Comparison of ENCODE assay signal across 11 cellular contexts in the genomic region with DNA sequence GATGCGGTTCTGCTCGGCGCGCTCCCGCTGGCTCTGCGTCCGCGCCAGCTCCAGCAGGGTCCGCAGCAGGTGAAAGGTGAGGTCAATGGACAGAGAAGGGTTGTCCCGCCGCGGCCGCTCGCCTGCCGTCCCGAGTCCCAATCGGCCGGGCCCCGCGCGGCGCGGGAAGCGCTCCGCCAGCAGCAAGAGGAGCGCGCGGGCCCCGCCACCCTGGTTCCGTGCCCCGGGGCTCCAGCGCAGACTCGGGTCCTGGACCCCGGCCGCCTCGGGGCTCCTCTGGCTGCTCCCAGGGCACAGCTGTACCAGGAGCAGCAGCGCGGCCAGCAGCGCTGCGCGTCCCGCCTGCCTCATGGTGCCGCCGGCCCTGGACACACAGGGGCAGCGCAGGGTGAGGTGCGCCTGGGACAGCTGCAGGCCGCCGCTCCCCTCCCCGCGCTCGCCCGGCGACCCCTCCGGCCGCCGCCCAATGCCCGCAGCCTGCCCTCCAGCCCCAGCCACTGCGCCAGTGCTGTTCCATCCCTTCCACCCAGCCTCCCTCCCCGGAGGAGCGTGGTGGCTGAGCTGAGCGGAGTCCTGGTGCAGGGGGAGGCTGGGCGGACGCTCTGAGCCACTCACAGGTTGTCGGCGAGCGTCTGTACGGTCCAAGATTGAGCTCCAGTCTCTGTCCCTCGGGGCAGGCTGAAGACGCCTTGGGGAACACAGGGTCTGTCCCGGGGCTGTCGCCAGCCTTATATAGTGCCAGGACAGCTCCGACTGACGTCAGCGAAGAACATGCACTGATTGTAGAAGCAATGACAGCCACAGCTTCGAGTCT. TPM values are rescaled to one million over a fixed set of nuclear protein-coding genes. Genes with fewer than 3 reads are reported as not detected.
DNase-seq lines count a peak whose midpoint lies in the region; ATAC-seq and TF ChIP-seq lines count a peak whose summit lies in the region.
"Had no signal": no experiment of that assay in that cellular context is flagged by ENCODE, and none has a peak within 500 bp of the region (broad histone marks: within the 10 kb centered on the region; RNA-seq: fewer than 3 reads in every experiment).

No MANE protein-coding gene starts in this region.

- no peak overlapping the region for H2BK15ac ChIP-seq in H9 (ENCODE audit: low read depth, low read length)

- WGBS in H9 (ENCODE audit: extremely low coverage, insufficient read length, low lambda C conversion rate), result no CpG with 5 or more reads among the region's 75 CpGs

- no peak overlapping the region for H2BK120ac ChIP-seq in H9 (ENCODE audit: low read depth, low read length, poor library complexity, severe bottlenecking)

- no peak overlapping the region for H3K27ac ChIP-seq in H9 (ENCODE audit: insufficient read length, low read depth, low read length)
- no peak overlapping the region for H3K27ac ChIP-seq in MM.1S (ENCODE audit: low read length)
- H3K27ac ChIP-seq: KMS-11 had no signal

- H3K4me1 ChIP-seq in H9 (ENCODE audit: insufficient read depth, low read length) (no peaks in the 10 kb centered on the region), mucosa of descending colon (ENCODE audit: low read depth) (peaks cover 13% of the 10 kb centered on the region), MM.1S (ENCODE audit: low read length) (no peaks in the 10 kb centered on the region)

- H3K9me2 ChIP-seq in MM.1S (replicated peaks; ENCODE audit: insufficient read depth, low read length), result no peaks in the 10 kb centered on the region

- DNase-seq in H9 (no peak), cerebellum (ENCODE audit: low spot score) (peak; percentile 20), mucosa of descending colon (no peak), MM.1S (no peak), HCEC 1CT (no peak)
- DNase-seq: stimulated activated CD4-positive, alpha-beta T cell treated with anti-CD3 and anti-CD28 coated beads, Interleukin-12 subunit alpha, Interleukin-12 subunit beta, amount 100 ng/mL, for 4 hours had no signal

- intact Hi-C loops in mucosa of descending colon (cut with DNase I, micrococcal nuclease), result no loop called here

- peaks cover 9% of the 10 kb centered on the region for H3K23me2 ChIP-seq in H9 (ENCODE audit: insufficient read length, low read depth, low read length, poor library complexity, severe bottlenecking)

- peaks cover 3 to 8% of the 10 kb centered on the region in 2 experiments for H3K4me1 Mint-ChIP-seq in H9

- H3K4me3 ChIP-seq in mucosa of descending colon (no peak overlapping the region), MM.1S (ENCODE audit: low read length) (no peak overlapping the region)

- H3K4me3 Mint-ChIP-seq in H9, result peak overlapping the region; percentile 36 to 64

- H3K9me3 ChIP-seq in H9 (ENCODE audit: control insufficient read depth, low read depth, low read length) (no peaks in the 10 kb centered on the region), mucosa of descending colon (no peaks in the 10 kb centered on the region), MM.1S (replicated peaks; ENCODE audit: insufficient read depth, low read length) (no peaks in the 10 kb centered on the region)

- H2AFZ ChIP-seq in H9 (ENCODE audit: low read length), result no peak overlapping the region
- no peak overlapping the region for H2AFZ ChIP-seq in MM.1S (ENCODE audit: low read length)

- TF ChIP-seq CTCF in H9 (conservative IDR thresholded peaks at IDR 0.05) (no peak), mucosa of descending colon (IDR thresholded peaks at IDR 0.05) (no peak), MM.1S (IDR thresholded peaks at IDR 0.05; ENCODE audit: low read length) (no peak)

- peaks cover 52% of the 10 kb centered on the region for H3K27me3 Mint-ChIP-seq in H9 (ENCODE audit: low read depth)

- H3K36me3 ChIP-seq in mucosa of descending colon (ENCODE audit: low read depth) (no peaks in the 10 kb centered on the region), MM.1S (replicated peaks; ENCODE audit: insufficient read depth, low read length) (no peaks in the 10 kb centered on the region)

- H2BK5ac ChIP-seq in H9 (ENCODE audit: insufficient read length, low read length), result no peak overlapping the region

- H3K18ac ChIP-seq in H9 (ENCODE audit: insufficient read length, low read depth, low read length), result no peak overlapping the region

- H3K4me2 ChIP-seq in H9 (ENCODE audit: insufficient read depth, insufficient read length, low read length) (peak overlapping the region; percentile 34), MM.1S (ENCODE audit: low read depth, low read length) (no peak overlapping the region)
- H3K4me2 ChIP-seq: KMS-11 had no signal

- no peak overlapping the region for H2BK12ac ChIP-seq in H9 (ENCODE audit: insufficient read length, low read depth, low read length)

- no peak overlapping the region for H3K27ac Mint-ChIP-seq in H9

- peaks cover 9 to 12% (median 10%) of the 10 kb centered on the region in 3 experiments; a peak in 6 of 7 replicates for H3K36me3 Mint-ChIP-seq in H9 (ENCODE audit: insufficient read depth in 1 of 3, low read depth in 3 of 3)

- no peak overlapping the region for H3K56ac ChIP-seq in H9 (ENCODE audit: insufficient read length, low read depth, low read length)

- H3K9me3 Mint-ChIP-seq in H9, result no peaks in the 10 kb centered on the region

- H3K79me2 ChIP-seq in H9 (ENCODE audit: insufficient read depth, low read length) (no peaks in the 10 kb centered on the region), MM.1S (ENCODE audit: low read length) (no peaks in the 10 kb centered on the region)

- no peaks in the 10 kb centered on the region for H3K79me1 ChIP-seq in H9 (ENCODE audit: insufficient read depth, low read depth, low read length, poor library complexity, severe bottlenecking)

- no peak overlapping the region for H3K4ac ChIP-seq in H9 (ENCODE audit: low read depth, low read length)

- ATAC-seq in mucosa of descending colon (peak; percentile 23), GM19395 (IDR thresholded peaks at IDR 0.05; ENCODE audit: unreplicated experiment) (no peak)

- no peak overlapping the region for H2BK20ac ChIP-seq in H9 (ENCODE audit: low read depth, low read length, poor library complexity, severe bottlenecking)

- H3K27me3 ChIP-seq in H9 (ENCODE audit: insufficient read depth, low read length), result peaks cover 21% of the 10 kb centered on the region
- no peaks in the 10 kb centered on the region for H3K27me3 ChIP-seq in MM.1S (replicated peaks; ENCODE audit: insufficient read depth, low read length)

- H4K5ac ChIP-seq in H9 (ENCODE audit: insufficient read length, low read depth, low read length), result no peak overlapping the region

- H4K20me1 ChIP-seq in H9 (ENCODE audit: control insufficient read depth, insufficient read depth, insufficient read length) (no peaks in the 10 kb centered on the region), MM.1S (ENCODE audit: insufficient read depth, low read length) (no peaks in the 10 kb centered on the region)

- H2AK5ac ChIP-seq in H9 (ENCODE audit: insufficient read length, low read length), result no peak overlapping the region

- H3K14ac ChIP-seq in H9 (ENCODE audit: insufficient read depth, low read length), result no peak overlapping the region

- no peak overlapping the region for H4K91ac ChIP-seq in H9 (ENCODE audit: insufficient read length, low read depth, low read length)

- H3K9ac ChIP-seq in H9 (ENCODE audit: extremely low read depth, insufficient read length, low read length) (no peak overlapping the region), MM.1S (ENCODE audit: low read length) (no peak overlapping the region)
- H3K9ac ChIP-seq: KMS-11 had no signal

- H3F3A ChIP-seq in MM.1S (ENCODE audit: insufficient read depth, low read length), result no peaks in the 10 kb centered on the region

- no peak overlapping the region for H3T11ph ChIP-seq in H9 (ENCODE audit: low read length)

- no peak overlapping the region for H3K23ac ChIP-seq in H9 (ENCODE audit: insufficient read length, low read depth, low read length)

- no peak overlapping the region for H4K8ac ChIP-seq in H9 (replicated peaks; ENCODE audit: insufficient read length, low read depth, low read length)

RNA-seq across cellular contexts. Expression of a gene that starts 0.5 kb away (rescaled TPM):
- total RNA-seq in H9 (2021) (0.77 and 1.5 TPM in 2 replicates), cerebellum (1.2 TPM), mucosa of descending colon (1 to 10 TPM in 1 of 3 donors, under 1 TPM in 2; 0.52 to 1.2 (median 0.92) TPM)

RNA-seq across cellular contexts. Expression of a gene that starts 15.1 kb away (rescaled TPM):
- total RNA-seq in H9 (2021) (55.4 and 59.4 TPM in 2 replicates), cerebellum (60.4 TPM), mucosa of descending colon (10 to 100 TPM; 39.5 to 49.0 (median 41.9) TPM)

RNA-seq across cellular contexts. Expression of a gene that starts 25.5 kb away (rescaled TPM):
- 4.6 and 5.0 TPM in 2 replicates for total RNA-seq in H9 (2021)
- 1.2 TPM for total RNA-seq in cerebellum
- total RNA-seq in mucosa of descending colon, result under 1 TPM in 1 of 3 donors, not detected in 2; 0.43 TPM
- total RNA-seq: bronchial epithelial cell had no signal

RNA-seq across cellular contexts. Expression of a gene that starts 32.5 kb away (rescaled TPM):
- total RNA-seq in H9 (2021) (0.37 and 0.44 TPM in 2 replicates), cerebellum (1.3 TPM), mucosa of descending colon (under 1 TPM in 1 of 3 donors, not detected in 2; 0.47 TPM)
- total RNA-seq: bronchial epithelial cell, mucosa of gallbladder, NCI-H460 had no signal

RNA-seq across cellular contexts. Expression of a gene that starts 44.9 kb away (rescaled TPM):
- total RNA-seq in H9 (2021) (2.5 and 3.4 TPM in 2 replicates), cerebellum (3.2 TPM), mucosa of descending colon (under 1 TPM in 1 of 3 donors, not detected in 2; 0.12 TPM)
- total RNA-seq: bronchial epithelial cell, mucosa of gallbladder had no signal
